Comparison of ENCODE assay signal across 8 cellular contexts in genomic region chr2:156334496-156335478, GRCh38. TPM values are rescaled to one million over a fixed set of nuclear protein-coding genes. Genes with fewer than 3 reads are reported as not detected.
DNase-seq lines count a peak whose midpoint lies in the region; ATAC-seq and TF ChIP-seq lines count a peak whose summit lies in the region.

No MANE protein-coding gene starts in this region.

- H3K4me3 Mint-ChIP-seq in activated naive CD4-positive, alpha-beta T cell treated with anti-CD3 and anti-CD28 coated beads, Interleukin-2, amount 50 U/mL, for 24 hours: peak overlapping the region; percentile 91

- WGBS in gastroesophageal sphincter (ENCODE audit: low coverage in 1 of 2), 2 donors: 0 to 1% methylated on average over 8 to 16 of the region's 40 CpGs

- H3K9me3 ChIP-seq in gastroesophageal sphincter: no peaks in the 10 kb centered on the region

- H3K4me3 ChIP-seq in KMS-11 (IDR thresholded peaks at IDR 0.05; ENCODE audit: insufficient read depth, low read depth, low read length): peak overlapping the region; percentile 80
- peak overlapping the region; percentile 67 to 88 for H3K4me3 ChIP-seq in gastroesophageal sphincter

- no peaks in the 10 kb centered on the region for H3K27me3 Mint-ChIP-seq in activated naive CD4-positive, alpha-beta T cell treated with anti-CD3 and anti-CD28 coated beads, Interleukin-2, amount 50 U/mL, for 24 hours

- ATAC-seq in GM21528 (IDR thresholded peaks at IDR 0.05; ENCODE audit: low FRiP score, unreplicated experiment): peak; percentile 19
- peak; percentile 86 for ATAC-seq in gastroesophageal sphincter

- TF ChIP-seq CTCF in KMS-11 (conservative IDR thresholded peaks at IDR 0.05; ENCODE audit: low read depth, low read length) (no peak), gastroesophageal sphincter (IDR thresholded peaks at IDR 0.05) (peak in 2 of 4 experiments; percentile 14 to 35)

- peak overlapping the region; percentile 91 for H3K4me2 ChIP-seq in KMS-11

- no peaks in the 10 kb centered on the region for H4K20me1 ChIP-seq in KMS-11 (ENCODE audit: insufficient read depth)

- no peaks in the 10 kb centered on the region for H3K79me2 ChIP-seq in KMS-11 (ENCODE audit: insufficient read depth, low read depth)

- peaks cover 8% of the 10 kb centered on the region for H3K36me3 Mint-ChIP-seq in activated naive CD4-positive, alpha-beta T cell treated with anti-CD3 and anti-CD28 coated beads, Interleukin-2, amount 50 U/mL, for 24 hours

- in situ Hi-C loops in SK-MEL-5 (cut with HindIII; ENCODE audit: low pct_unique_long_range_greater_than_20kb, low sequenced_read_pairs): no loop called here

- peak overlapping the region; percentile 98 for H3K27ac Mint-ChIP-seq in activated naive CD4-positive, alpha-beta T cell treated with anti-CD3 and anti-CD28 coated beads, Interleukin-2, amount 50 U/mL, for 24 hours

- peak; percentile 76 to 88 for TF ChIP-seq POLR2A in gastroesophageal sphincter (IDR thresholded peaks at IDR 0.05)

- DNase-seq in COLO829 (ENCODE audit: low spot score): peak; percentile 89
- DNase-seq in SK-MEL-5 (ENCODE audit: low read depth, low spot score): peak; percentile 95
- DNase-seq in occipital lobe (lab: John Stamatoyannopoulos, UW): peak; percentile 77

- H3K27ac ChIP-seq in KMS-11 (peak overlapping the region; percentile 39), gastroesophageal sphincter (peak overlapping the region; percentile 95 to 100 (median 100)), temporal lobe (ENCODE audit: low read depth, low read length) (peak overlapping the region; percentile 91)

- H2AFZ ChIP-seq in KMS-11 (ENCODE audit: low read depth): peak overlapping the region; percentile 97

- H3K4me1 ChIP-seq in KMS-11 (ENCODE audit: low read depth, poor library complexity, severe bottlenecking) (peaks cover 19% of the 10 kb centered on the region), gastroesophageal sphincter (peaks cover 0 to 54% (median 4%) of the 10 kb centered on the region in 3 donors)

- H3K36me3 ChIP-seq in KMS-11 (ENCODE audit: insufficient read depth): no peaks in the 10 kb centered on the region
- H3K36me3 ChIP-seq in gastroesophageal sphincter: no peaks in the 10 kb centered on the region

- no peaks in the 10 kb centered on the region for H3K9me3 Mint-ChIP-seq in activated naive CD4-positive, alpha-beta T cell treated with anti-CD3 and anti-CD28 coated beads, Interleukin-2, amount 50 U/mL, for 24 hours

- H3K9ac ChIP-seq in KMS-11: peak overlapping the region; percentile 54; the same call in 1 of the 2 replicates

- H3K27me3 ChIP-seq in KMS-11 (ENCODE audit: insufficient read depth, low read depth) (peaks cover 10% of the 10 kb centered on the region; the same call in 1 of the 2 replicates), gastroesophageal sphincter (no peaks in the 10 kb centered on the region)

- TF ChIP-seq EP300 in gastroesophageal sphincter (IDR thresholded peaks at IDR 0.05): peak; percentile 92

- peaks cover 51% of the 10 kb centered on the region for H3K4me1 Mint-ChIP-seq in activated naive CD4-positive, alpha-beta T cell treated with anti-CD3 and anti-CD28 coated beads, Interleukin-2, amount 50 U/mL, for 24 hours

RNA-seq across cellular contexts. Expression of gene NR4A2, which starts 2.3 kb away (rescaled TPM):
- total RNA-seq in SK-MEL-5 (2014; rRNA removed; shearing (Covaris generic)): 4.3 and 5.2 TPM in 2 replicates
- 17.6 and 22.2 TPM in 2 replicates for polyA plus RNA-seq in SK-MEL-5 (2015; cell fraction: cytosol; rRNA removed)
- polyA plus RNA-seq in SK-MEL-5 (2015; cell fraction: nucleus; rRNA removed): 25.3 and 30.1 TPM in 2 replicates
- 1 to 10 TPM; 1.3 to 7.3 (median 1.8) TPM for total RNA-seq in gastroesophageal sphincter
- 7.8 TPM for total RNA-seq in occipital lobe
- total RNA-seq in temporal lobe: 6.1 TPM

Comparison
In these comparisons a context has a peak if more than half of its experiments do, and no peak if none do; other contexts are left out.
1. Peak in every context shown above with its lines: DNase-seq, ATAC-seq, H3K4me3 ChIP-seq and H3K27ac ChIP-seq.
2. H3K27ac ChIP-seq: peak in every context shown above with its lines; median percentile 100 in gastroesophageal sphincter; 91 in temporal lobe; 39 in KMS-11.